Comparison of ENCODE assay signal across 8 cellular contexts in the genomic region with DNA sequence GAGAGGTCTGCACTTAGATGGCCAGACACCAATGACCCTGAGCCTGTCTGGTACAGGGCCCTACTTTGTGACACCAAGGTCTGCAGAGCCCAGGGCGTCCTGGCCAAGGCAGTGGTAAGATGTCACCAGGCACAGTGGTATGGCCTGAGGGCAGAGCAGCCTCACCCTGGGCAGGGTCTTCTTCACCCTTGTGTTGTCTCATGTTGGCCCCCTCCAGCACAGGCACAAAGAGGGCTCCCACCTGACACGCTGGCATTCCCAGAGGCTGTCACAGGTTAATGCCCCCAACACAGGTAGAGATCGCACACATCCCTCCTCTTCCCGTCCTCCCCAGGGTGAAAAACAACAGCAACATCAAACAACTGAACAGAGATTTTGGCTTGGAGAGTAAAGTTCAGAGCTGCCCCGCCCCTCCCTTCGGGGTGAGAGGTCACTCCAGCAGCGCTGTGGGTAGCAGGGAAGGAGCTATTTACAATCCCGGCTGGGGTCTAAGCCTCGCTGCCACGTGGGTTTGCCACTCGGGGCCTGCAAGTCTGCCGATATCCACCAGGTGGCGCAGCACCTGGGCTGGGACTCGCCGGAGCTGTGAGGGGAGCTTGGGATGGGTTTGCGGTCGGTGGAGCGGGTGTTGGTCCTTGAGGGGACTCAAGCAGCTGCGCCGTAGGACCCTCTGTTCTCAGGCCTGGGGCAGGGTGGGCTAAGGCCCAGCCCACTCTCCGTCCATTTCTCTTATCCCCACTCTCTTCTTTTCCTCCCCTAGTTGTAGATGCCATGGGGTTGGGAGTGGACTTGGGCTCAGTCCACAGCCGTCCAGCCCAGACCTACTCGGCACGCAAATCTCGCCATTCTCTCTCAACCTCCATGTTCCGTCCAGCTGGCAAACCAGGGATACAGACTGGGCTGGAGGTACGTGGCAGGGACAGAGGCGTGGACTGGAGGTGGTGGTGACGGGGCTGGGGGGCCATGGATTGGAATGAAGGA. TPM values are rescaled to one million over a fixed set of nuclear protein-coding genes. Genes with fewer than 3 reads are reported as not detected.
DNase-seq lines count a peak whose midpoint lies in the region; ATAC-seq and TF ChIP-seq lines count a peak whose summit lies in the region.

No MANE protein-coding gene starts in this region.

- peak; percentile 34 for DNase-seq in DMS53 treated with DMSO at 0.1 percent for 48 hours (lab: John Stamatoyannopoulos, UW; ENCODE audit: unreplicated experiment)
- no peak for DNase-seq in LNCaP clone FGC (ENCODE audit: low read depth)
- peak; percentile 61 for DNase-seq in activated effector memory CD4-positive, alpha-beta T cell treated with Interleukin-2 at 50 U/mL for 16 hours
- no peak for DNase-seq in foreskin keratinocyte
- peak; percentile 81 for DNase-seq in omental fat pad (ENCODE audit: low spot score)
- no peak for DNase-seq in thoracic aorta (ENCODE audit: low spot score)

- H3K27me3 ChIP-seq in foreskin keratinocyte (peaks cover 14% of the 10 kb centered on the region), thoracic aorta (replicated peaks; ENCODE audit: insufficient read depth) (no peaks in the 10 kb centered on the region)

- H3K4me1 ChIP-seq in foreskin keratinocyte (no peaks in the 10 kb centered on the region), thoracic aorta (ENCODE audit: control insufficient read depth in 1 of 2, low read depth in 2 of 2) (peaks cover 3 to 21% of the 10 kb centered on the region in 2 donors)

- peak; percentile 97 for TF ChIP-seq CTCF in LNCaP clone FGC (IDR thresholded peaks at IDR 0.05; ENCODE audit: control insufficient read depth, extremely low read depth, insufficient read depth)
- TF ChIP-seq CTCF in foreskin keratinocyte (conservative IDR thresholded peaks at IDR 0.05): peak; percentile 92
- TF ChIP-seq CTCF in omental fat pad (IDR thresholded peaks at IDR 0.05): peak in 2 of 3 donors; percentile 83 to 93
- TF ChIP-seq CTCF in thoracic aorta (IDR thresholded peaks at IDR 0.05): peak; percentile 99

- H3K4me3 ChIP-seq in LNCaP clone FGC (ENCODE audit: low read depth, low read length): no peak overlapping the region
- no peak overlapping the region for H3K4me3 ChIP-seq in thoracic aorta

- H3K9me3 ChIP-seq in thoracic aorta: no peaks in the 10 kb centered on the region

- no peaks in the 10 kb centered on the region for H3K36me3 ChIP-seq in thoracic aorta

- H3K27ac ChIP-seq in foreskin keratinocyte (no peak overlapping the region), thoracic aorta (no peak overlapping the region)

- ATAC-seq in foreskin keratinocyte (peak; percentile 58), omental fat pad (ENCODE audit: low FRiP score) (peak; percentile 43), thoracic aorta (ENCODE audit: insufficient number of reproducible peaks, low FRiP score, low read depth) (no peak), GM21360 (IDR thresholded peaks at IDR 0.05; ENCODE audit: unreplicated experiment) (no peak)

- TF ChIP-seq POLR2A in Raji (IDR thresholded peaks at IDR 0.05; ENCODE audit: insufficient read depth, low read depth, low read length): peak; percentile 27; the same call in 1 of the 2 replicates

RNA-seq across cellular contexts. Expression of gene EFNA3, which starts 12.7 kb away (rescaled TPM):
- 4.1 and 4.2 TPM in 2 replicates for total RNA-seq in foreskin keratinocyte
- polyA plus RNA-seq in foreskin keratinocyte: 4.3 and 5.0 TPM in 2 replicates
- 1 to 10 TPM in 2 of 4 donors, under 1 TPM in 1, not detected in 1; 0.84 to 1.8 (median 1.6) TPM for total RNA-seq in omental fat pad
- total RNA-seq in thoracic aorta: 1 to 10 TPM; 1.5 to 3.2 TPM

RNA-seq across cellular contexts. Expression of gene EFNA4, which starts 27.8 kb away (rescaled TPM):
- total RNA-seq in foreskin keratinocyte (10.0 and 10.9 TPM in 2 replicates), omental fat pad (1 to 10 TPM; 1.7 to 5.0 (median 4.4) TPM), thoracic aorta (1 to 10 TPM; 1.9 to 2.8 TPM)
- polyA plus RNA-seq in foreskin keratinocyte: 16.8 and 17.7 TPM in 2 replicates

RNA-seq across cellular contexts. Expression of gene EFNA1, which starts 36.3 kb away (rescaled TPM):
- 27.3 and 48.2 TPM in 2 replicates for total RNA-seq in foreskin keratinocyte
- polyA plus RNA-seq in foreskin keratinocyte: 25.7 and 41.9 TPM in 2 replicates
- 10 to 100 TPM; 29.2 to 61.7 (median 56.7) TPM for total RNA-seq in omental fat pad
- 10 to 100 TPM in 1 of 2 donors, 1 to 10 TPM in 1; 4.6 to 15.4 TPM for total RNA-seq in thoracic aorta

RNA-seq across cellular contexts. Expression of gene ADAM15, which starts 40.2 kb away (rescaled TPM):
- total RNA-seq in foreskin keratinocyte (214 and 242 TPM in 2 replicates), omental fat pad (100 to 1,000 TPM; 116 to 262 (median 157) TPM), thoracic aorta (100 to 1,000 TPM; 119 to 144 TPM)
- polyA plus RNA-seq in foreskin keratinocyte: 201 and 244 TPM in 2 replicates

RNA-seq across cellular contexts. Expression of gene SLC50A1, which starts 44.3 kb away (rescaled TPM):
- total RNA-seq in foreskin keratinocyte: 63.0 and 65.0 TPM in 2 replicates
- polyA plus RNA-seq in foreskin keratinocyte: 78.9 and 81.8 TPM in 2 replicates
- total RNA-seq in omental fat pad: 10 to 100 TPM; 26.8 to 40.6 (median 27.5) TPM
- 10 to 100 TPM; 13.0 to 22.2 TPM for total RNA-seq in thoracic aorta

Comparison
In these comparisons a context has a peak if more than half of its experiments do, and no peak if none do; other contexts are left out.
1. DNase-seq: peak in DMS53 treated with DMSO at 0.1 percent for 48 hours (single experiment), activated effector memory CD4-positive, alpha-beta T cell treated with Interleukin-2 at 50 U/mL for 16 hours (single experiment) and omental fat pad (single experiment); none in LNCaP clone FGC (single experiment), foreskin keratinocyte (0 of 2) and thoracic aorta (single experiment).
2. ATAC-seq: peak in foreskin keratinocyte (single experiment) and omental fat pad (single experiment); none in thoracic aorta (single experiment) and GM21360 (single experiment).
3. Peak in every context shown above with its lines, with median percentiles within 50 percentile points of each other: CTCF ChIP-seq.